14 cellular contexts compared by ENCODE assay signal in genomic region chr4:163110442-163110841, GRCh38. TPM values are rescaled to one million over a fixed set of nuclear protein-coding genes. Genes with fewer than 3 reads are reported as not detected.
DNase-seq lines count a peak whose midpoint lies in the region; ATAC-seq and TF ChIP-seq lines count a peak whose summit lies in the region.
"Had no signal": no experiment of that assay in that cellular context is flagged by ENCODE, and none has a peak within 500 bp of the region (broad histone marks: within the 10 kb centered on the region; RNA-seq: fewer than 3 reads in every experiment).

No MANE protein-coding gene starts in this region.

- no peaks in the 10 kb centered on the region for H3F3A ChIP-seq in SK-N-SH (replicated peaks; ENCODE audit: insufficient read depth)

- POLR2A ChIA-PET in SK-N-SH (lab: Yijun Ruan, JAX), result no interaction called here

- CTCF ChIA-PET in SK-N-SH (lab: Yijun Ruan, JAX), result interaction anchor here (0.7 kb wide), 1 partner anchor 222 kb away, joined by 3 read pairs; no protein-coding TSS in a partner anchor

- no peaks in the 10 kb centered on the region for H3K36me3 ChIP-seq in SK-N-SH (replicated peaks in 1 of 2; ENCODE audit: control insufficient read depth in 1 of 2, insufficient read depth in 2 of 2, low read length in 1 of 2)
- H3K36me3 ChIP-seq: prostate gland had no signal

- H3K4me3 ChIP-seq in SK-N-SH (ENCODE audit: low read depth in 2 of 2, low read length in 1 of 2), result no peak overlapping the region
- H3K4me3 ChIP-seq in coronary artery, result no peak overlapping the region
- H3K4me3 ChIP-seq: prostate gland had no signal

- H3K79me2 ChIP-seq in SK-N-SH (ENCODE audit: insufficient read depth), result no peaks in the 10 kb centered on the region

- no peak overlapping the region for H3K9ac ChIP-seq in SK-N-SH

- no peak overlapping the region for H3K4me2 ChIP-seq in SK-N-SH

- no peaks in the 10 kb centered on the region for H3K9me3 ChIP-seq in SK-N-SH
- H3K9me3 ChIP-seq: prostate gland had no signal

- DNase-seq in SK-N-SH (no peak), coronary artery (ENCODE audit: low spot score) (no peak), NCI-H2107 (lab: John Stamatoyannopoulos, UW) (no peak)
- DNase-seq: activated T-cell treated with anti-CD3 and anti-CD28 coated beads, Interleukin-2, amount 50 U/mL, for 72 hours; foreskin fibroblast; NCI-H526 treated with DMSO at 0.1 percent for 48 hours; Right ventricle myocardium superior; stimulated activated naive CD4-positive, alpha-beta T cell treated with Interleukin-2 at 50 U/mL for 16 hours had no signal

- no peak overlapping the region for H2AFZ ChIP-seq in SK-N-SH (ENCODE audit: low read depth)

- no peak for TF ChIP-seq RAD21 in SK-N-SH (IDR thresholded peaks at IDR 0.05; ENCODE audit: low read length)

- H3K27ac ChIP-seq in 22Rv1 (peak overlapping the region; percentile 49; the same call in 1 of the 2 replicates), SK-N-SH (ENCODE audit: low read depth in 2 of 2, low read length in 1 of 2) (no peak overlapping the region), coronary artery (no peak overlapping the region)
- H3K27ac ChIP-seq: prostate gland had no signal

- ATAC-seq in GM18870 (IDR thresholded peaks at IDR 0.05; ENCODE audit: unreplicated experiment) (peak; percentile 55), GM21619 (IDR thresholded peaks at IDR 0.05; ENCODE audit: unreplicated experiment) (peak; percentile 57), HG03159 (IDR thresholded peaks at IDR 0.05; ENCODE audit: unreplicated experiment) (peak; percentile 63), GM18520 (IDR thresholded peaks at IDR 0.05; ENCODE audit: unreplicated experiment) (no peak)
- ATAC-seq: activated T-cell treated with anti-CD3 and anti-CD28 coated beads, Interleukin-2, amount 50 U/mL, for 72 hours had no signal

- no peaks in the 10 kb centered on the region for H3K4me1 ChIP-seq in SK-N-SH (ENCODE audit: control insufficient read depth in 1 of 2, insufficient read depth in 2 of 2, low read depth in 1 of 2, low read length in 1 of 2)
- H3K4me1 ChIP-seq: prostate gland had no signal

- H3K27me3 ChIP-seq in SK-N-SH (ENCODE audit: insufficient read depth), result no peaks in the 10 kb centered on the region

- TF ChIP-seq EP300 in SK-N-SH (IDR thresholded peaks at IDR 0.05; ENCODE audit: borderline replicate concordance in 1 of 2, low read depth in 1 of 2, low read length in 1 of 2), result no peak

- WGBS in SK-N-SH (ENCODE audit: low lambda C conversion rate), result 96% methylated on average over 3 of the region's 3 CpGs

- no peaks in the 10 kb centered on the region for H3K9me2 ChIP-seq in SK-N-SH

- TF ChIP-seq CTCF in 22Rv1 (IDR thresholded peaks at IDR 0.05) (no peak), SK-N-SH (IDR thresholded peaks at IDR 0.05) (no peak), coronary artery (IDR thresholded peaks at IDR 0.05) (no peak)

- H4K20me1 ChIP-seq in SK-N-SH (ENCODE audit: insufficient read depth), result no peaks in the 10 kb centered on the region

TF ChIP-seq in SK-N-SH, 30 proteins besides CTCF, POLR2A, EP300 and RAD21:
- TF ChIP-seq EZH2phosphoT487 (IDR thresholded peaks at IDR 0.05; ENCODE audit: borderline replicate concordance, low read depth) (no peak), FOXJ3 (CRISPR knock-in tag; IDR thresholded peaks at IDR 0.05) (no peak), IRF3 (IDR thresholded peaks at IDR 0.05; ENCODE audit: low read depth, low read length) (no peak), RCOR1 (IDR thresholded peaks at IDR 0.05; ENCODE audit: low read length) (no peak), TEAD4 (IDR thresholded peaks at IDR 0.05; ENCODE audit: borderline replicate concordance, insufficient read depth) (no peak), YY1 (IDR thresholded peaks at IDR 0.05; ENCODE audit: low read depth) (no peak), USF1 (IDR thresholded peaks at IDR 0.05; ENCODE audit: borderline replicate concordance, low read depth) (no peak), FOSL2 (IDR thresholded peaks at IDR 0.05; ENCODE audit: borderline replicate concordance, low read depth) (no peak), MXI1 (IDR thresholded peaks at IDR 0.05; ENCODE audit: low read depth, low read length) (no peak), CHD2 (IDR thresholded peaks at IDR 0.05; ENCODE audit: low read length, partially characterized antibody) (no peak), USF2 (IDR thresholded peaks at IDR 0.05; ENCODE audit: borderline replicate concordance, low read depth, low read length) (no peak), POLR2AphosphoS5 (IDR thresholded peaks at IDR 0.05; ENCODE audit: low read depth, low read length) (no peak), PBX3 (IDR thresholded peaks at IDR 0.05) (no peak), ELF1 (IDR thresholded peaks at IDR 0.05) (no peak), MAX (IDR thresholded peaks at IDR 0.05; ENCODE audit: low read depth) (no peak), RFX5 (IDR thresholded peaks at IDR 0.05; ENCODE audit: low read length) (no peak)

RNA-seq across cellular contexts. Expression of gene NAF1, which starts 56.2 kb away (rescaled TPM):
- polyA plus RNA-seq in SK-N-SH (2012; rRNA removed), result 5.6 and 5.8 TPM in 2 replicates
- polyA plus RNA-seq in SK-N-SH (2012; cell fraction: cytosol; rRNA removed), result 6.4 and 6.8 TPM in 2 replicates
- polyA plus RNA-seq in SK-N-SH (2012; cell fraction: nucleus; rRNA removed), result 6.3 and 7.3 TPM in 2 replicates
